In genomic region chr2:9123069-9123468, GRCh38 we compare ENCODE assay signal across 23 cellular contexts.
DNase-seq lines count a peak whose midpoint lies in the region; ATAC-seq, FAIRE-seq and TF ChIP-seq lines count a peak whose summit lies in the region.
"Had no signal": no experiment of that assay in that cellular context is flagged by ENCODE, and none has a peak within 500 bp of the region (broad histone marks: within the 10 kb centered on the region; RNA-seq: fewer than 3 reads in every experiment).

No MANE protein-coding gene starts in this region.

- no peaks in the 10 kb centered on the region for H3K79me2 ChIP-seq in K562 (ENCODE audit: control insufficient read depth, insufficient read depth, low read length)

- H3K9me3 ChIP-seq in BLaER1 = peaks cover 20% of the 10 kb centered on the region
- 0 out of 2 replicates have a peak, but pooled peaks cover 2% of the 10 kb centered on the region for H3K9me3 ChIP-seq in K562 (replicated peaks; ENCODE audit: control insufficient read depth, insufficient read depth, low read depth, low read length)
- H3K9me3 ChIP-seq in sigmoid colon = no peaks in the 10 kb centered on the region
- H3K9me3 ChIP-seq: BE2C had no signal

- DNase-seq in K562 (ENCODE audit: extremely low read depth in 1 of 4, low spot score in 3 of 4) (no peak), sigmoid colon (peak; percentile 48), sciatic nerve (ENCODE audit: low spot score) (no peak), DMS53 treated with DMSO at 0.1 percent for 48 hours (lab: John Stamatoyannopoulos, UW; ENCODE audit: unreplicated experiment) (no peak)
- no peak for DNase-seq in activated CD4-positive, alpha-beta T cell treated with anti-CD3 and anti-CD28 coated beads for 4 hours
- DNase-seq: 8988T; ACHN; AML-193; BE2C; C1 segment of cervical spinal cord; Calu3; CD4-positive, alpha-beta memory T cell; COR-L47; DMS53; DND-41; GM23248; H7; HCEC 1CT had no signal

- H4K20me1 ChIP-seq in BLaER1 (no peaks in the 10 kb centered on the region), K562 (replicated peaks; ENCODE audit: control insufficient read depth, insufficient read depth, low read length) (no peaks in the 10 kb centered on the region)

- no peak overlapping the region for H3K27ac ChIP-seq in BLaER1
- no peak overlapping the region for H3K27ac ChIP-seq in K562 (ENCODE audit: extremely low read depth, low read depth, low read length)
- no peak overlapping the region for H3K27ac ChIP-seq in sigmoid colon
- H3K27ac ChIP-seq: A549, GM23248 had no signal

- H3K36me3 ChIP-seq in BLaER1 = no peaks in the 10 kb centered on the region
- no peaks in the 10 kb centered on the region for H3K36me3 ChIP-seq in K562 (ENCODE audit: control insufficient read depth, insufficient read depth, low read length)
- H3K36me3 ChIP-seq in sigmoid colon = no peaks in the 10 kb centered on the region
- H3K36me3 ChIP-seq: BE2C had no signal

- H3K4me3 ChIP-seq in BLaER1 (no peak overlapping the region), K562 (no peak overlapping the region), sigmoid colon (no peak overlapping the region)
- H3K4me3 ChIP-seq: A549, GM23248 had no signal

- POLR2A ChIA-PET in K562 (lab: Yijun Ruan, JAX) = no interaction called here

- H3K27me3 ChIP-seq in BLaER1 (no peaks in the 10 kb centered on the region), K562 (ENCODE audit: control insufficient read depth in 2 of 2, insufficient read depth in 2 of 2, low read length in 2 of 2) (no peaks in the 10 kb centered on the region), sigmoid colon (no peaks in the 10 kb centered on the region)
- H3K27me3 ChIP-seq: BE2C had no signal

- TF ChIP-seq RAD21 in K562 (CRISPR knock-in tag; conservative IDR thresholded peaks at IDR 0.05 in 1 of 2, IDR thresholded peaks at IDR 0.05 in 1 of 2) = no peak

- intact Hi-C loops in K562 (cut with micrococcal nuclease) = no loop called here
- intact Hi-C loops in sigmoid colon (cut with DNase I) = no loop called here
- intact Hi-C loops in sciatic nerve (cut with DNase I) = loop anchor here (10.0 kb wide), 1 partner anchor 258 kb away; no protein-coding TSS in a partner anchor

- WGBS in K562 (ENCODE audit: insufficient coverage, low coverage, missing lambda C conversion rate) = 16% methylated on average over 5 of the region's 5 CpGs
- 73 to 82% methylated on average over 5 of the region's 5 CpGs for WGBS in sigmoid colon, 2 donors

- H3K4me2 ChIP-seq in BLaER1 (peak overlapping the region; percentile 21), K562 (ENCODE audit: insufficient read depth, low read length) (no peak overlapping the region)
- H3K4me2 ChIP-seq: A549 had no signal

- peak; percentile 56; the same call in 2 of the 3 replicates for ATAC-seq in K562
- ATAC-seq in sciatic nerve = no peak

- H3K9me1 ChIP-seq in K562 (ENCODE audit: control insufficient read depth, insufficient read depth, low read length) = no peaks in the 10 kb centered on the region

- TF ChIP-seq POLR2A in K562 (conservative IDR thresholded peaks at IDR 0.05) = no peak
- no peak for TF ChIP-seq POLR2A in sigmoid colon (IDR thresholded peaks at IDR 0.05)

- no peak for FAIRE-seq in K562 (lab: Jason Lieb, UNC)
- FAIRE-seq: A549, G401.6, GM12892, H1 had no signal

- peaks cover 13% of the 10 kb centered on the region for H3K4me1 ChIP-seq in BLaER1
- no peaks in the 10 kb centered on the region; a peak in 1 of 5 replicates for H3K4me1 ChIP-seq in K562 (replicated peaks in 1 of 2; ENCODE audit: control insufficient read depth in 2 of 2, insufficient read depth in 2 of 2, low read length in 2 of 2)
- no peaks in the 10 kb centered on the region for H3K4me1 ChIP-seq in sigmoid colon
- H3K4me1 ChIP-seq: A549, BE2C had no signal

- CTCF ChIA-PET in K562 (lab: Yijun Ruan, JAX; ENCODE audit: low intra/inter-chr PET ratio) = no interaction called here

- no peak overlapping the region for H2AFZ ChIP-seq in K562 (ENCODE audit: low read depth, low read length)
- H2AFZ ChIP-seq: GM23248 had no signal

- H3K9ac ChIP-seq in BLaER1 = no peak overlapping the region
- H3K9ac ChIP-seq in K562 (ENCODE audit: insufficient read depth in 1 of 2, low read depth in 2 of 2, low read length in 2 of 2) = no peak overlapping the region
- H3K9ac ChIP-seq: GM23248 had no signal

- BruUV-seq in K562 (replicated peaks; lab: Mats Ljungman, UMichigan) = no TSS peak

- in situ Hi-C loops in K562 (cut with MboI) = no loop called here

- TF ChIP-seq CTCF in K562 (IDR thresholded peaks at IDR 0.05 in 2 of 3, conservative IDR thresholded peaks at IDR 0.05 in 1 of 3; ENCODE audit: insufficient read depth in 2 of 3, low read depth in 1 of 3, low read length in 3 of 3) = no peak
- no peak for TF ChIP-seq CTCF in sigmoid colon (IDR thresholded peaks at IDR 0.05)

- TF ChIP-seq EP300 in K562 (IDR thresholded peaks at IDR 0.05; ENCODE audit: low read length) (no peak), sigmoid colon (IDR thresholded peaks at IDR 0.05) (no peak)

TF ChIP-seq in K562, 482 proteins besides CTCF, POLR2A, EP300 and RAD21 (continues in another document):
- no peak for TF ChIP-seq ZNF444 (CRISPR knock-in tag; IDR thresholded peaks at IDR 0.05)
- TF ChIP-seq SAFB (IDR thresholded peaks at IDR 0.05; ENCODE audit: borderline replicate concordance, low read depth, low read length) = no peak
- no peak for TF ChIP-seq SP2 (IDR thresholded peaks at IDR 0.05; ENCODE audit: extremely low read depth, low read depth, low read length, poor library complexity, severe bottlenecking)
- no peak for TF ChIP-seq SRSF3 (IDR thresholded peaks at IDR 0.05; ENCODE audit: insufficient read depth, low read length)
- TF ChIP-seq SMAD1 (IDR thresholded peaks at IDR 0.05; ENCODE audit: low read depth, low read length, partially characterized antibody) = no peak
- TF ChIP-seq GABPB1 (CRISPR knock-in tag; IDR thresholded peaks at IDR 0.05) = no peak
- TF ChIP-seq MAFF (IDR thresholded peaks at IDR 0.05; ENCODE audit: low read length) = no peak
- no peak for TF ChIP-seq DIDO1 (tag; IDR thresholded peaks at IDR 0.05; ENCODE audit: low read depth)
- no peak for TF ChIP-seq RBM22 (IDR thresholded peaks at IDR 0.05; ENCODE audit: low read depth, low read length, poor library complexity, severe bottlenecking)
- no peak for TF ChIP-seq ZNF780A (CRISPR knock-in tag; IDR thresholded peaks at IDR 0.05)
- no peak for TF ChIP-seq ARID1B (IDR thresholded peaks at IDR 0.05)
